ENCODE assay signal across 18 cellular contexts in the genomic region with DNA sequence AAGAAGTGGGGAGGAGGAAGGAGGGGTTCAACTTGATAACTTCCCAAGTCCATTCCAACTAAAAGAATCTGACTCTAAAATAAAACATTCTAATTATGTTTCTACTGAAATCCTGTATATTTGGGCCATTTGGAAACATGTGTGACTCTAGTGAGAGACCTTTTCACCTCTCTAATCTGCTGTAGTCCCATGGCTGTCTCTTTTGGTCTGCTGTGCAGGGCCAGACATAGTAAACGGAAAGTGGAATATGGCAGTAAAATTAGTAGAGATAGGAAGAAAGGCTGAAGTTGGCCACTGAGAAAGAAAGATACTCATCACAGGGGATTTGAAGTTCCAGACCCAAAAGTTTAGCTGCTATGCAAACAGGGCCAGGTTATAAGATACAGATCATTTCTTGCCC. TPM values are rescaled to one million over a fixed set of nuclear protein-coding genes. Genes with fewer than 3 reads are reported as not detected.
A peak's percentile ranks its signal among the peaks of the same experiment; 100 is the strongest.
DNase-seq lines count a peak whose midpoint lies in the region; ATAC-seq, FAIRE-seq and TF ChIP-seq lines count a peak whose summit lies in the region.
"Had no signal": no experiment of that assay in that cellular context is flagged by ENCODE, and none has a peak within 500 bp of the region (broad histone marks: within the 10 kb centered on the region; RNA-seq: fewer than 3 reads in every experiment).

No MANE protein-coding gene starts in this region.

- H4K20me1 ChIP-seq in Karpas-422 (ENCODE audit: insufficient read depth, low read depth, low read length) (no peaks in the 10 kb centered on the region), GM12878 (ENCODE audit: control insufficient read depth, insufficient read depth) (no peaks in the 10 kb centered on the region)

- POLR2A ChIA-PET in activated CD8-positive, alpha-beta T cell treated with anti-CD3 and anti-CD28 coated beads for 36 hours (lab: Charles Lee) = interaction anchor here (1.4 kb wide), 1 partner anchor 15 kb away, joined by 3 read pairs; no protein-coding TSS in a partner anchor
- POLR2A ChIA-PET in activated CD8-positive, alpha-beta T cell treated with anti-CD3 and anti-CD28 coated beads, Interleukin-2, amount 10 ng/mL, durations not matched to agents 7 days and 5 days (lab: Charles Lee) = no interaction called here
- POLR2A ChIA-PET in GM12878 (lab: Charles Lee) = interaction anchor here (1.7 kb wide), 1 partner anchor 32 kb away, joined by 3 read pairs; no protein-coding TSS in a partner anchor

- BruUV-seq in GM12878 (replicated peaks; lab: Mats Ljungman, UMichigan) = no TSS peak

- H3K9me3 Mint-ChIP-seq in activated CD8-positive, alpha-beta T cell treated with anti-CD3 and anti-CD28 coated beads for 36 hours = no peaks in the 10 kb centered on the region
- H3K9me3 Mint-ChIP-seq in activated CD8-positive, alpha-beta T cell treated with anti-CD3 and anti-CD28 coated beads, Interleukin-2, amount 10 ng/mL, durations not matched to agents 7 days and 5 days (ENCODE audit: insufficient read depth) = peaks cover 5% of the 10 kb centered on the region
- H3K9me3 Mint-ChIP-seq in progenitor cell of endocrine pancreas (ENCODE audit: low read depth) = peaks cover 5% of the 10 kb centered on the region
- H3K9me3 Mint-ChIP-seq: activated T-helper 1 cell treated with anti-CD3 and anti-CD28 coated beads, Interleukin-12 subunit alpha, Interleukin-12 subunit beta, Interleukin-2, Interleukin-4 antibody, amounts not matched to agents 30 ng/mL and 10 ng/mL and 1 ng/mL, durations not matched to agents 14 hours and 24 hours and 36 hours had no signal

- DNase-seq in activated CD8-positive, alpha-beta T cell treated with anti-CD3 and anti-CD28 coated beads for 36 hours = no peak
- no peak for DNase-seq in activated CD8-positive, alpha-beta T cell treated with anti-CD3 and anti-CD28 coated beads, Interleukin-2, amount 10 ng/mL, durations not matched to agents 7 days and 5 days
- no peak for DNase-seq in Karpas-422
- no peak for DNase-seq in GM12878 (ENCODE audit: low read depth, low spot score)
- no peak for DNase-seq in progenitor cell of endocrine pancreas (ENCODE audit: low spot score, unreplicated experiment)
- no peak for DNase-seq in dorsolateral prefrontal cortex
- no peak for DNase-seq in islet precursor cell
- DNase-seq in foreskin melanocyte = no peak
- DNase-seq: adrenal gland; NCI-H1105 treated with DMSO at 0.1 percent for 48 hours; NCI-H2081 treated with DMSO at 0.1 percent for 48 hours; NCI-H446 treated with DMSO at 0.1 percent for 48 hours; SHP77; stimulated activated CD8-positive, alpha-beta memory T cell treated with anti-CD3 and anti-CD28 coated beads, Interleukin-4, amount 100 ng/mL, for 48 hours; T-helper 1 cell had no signal

- H3K9ac ChIP-seq in Karpas-422 (ENCODE audit: low read length) (peak overlapping the region; percentile 17), GM12878 (ENCODE audit: control insufficient read depth, insufficient read depth, low read length) (no peak overlapping the region)

- RAD21 ChIA-PET in GM12878 (lab: Charles Lee; ENCODE audit: unreplicated experiment) = interaction anchor here (1.0 to 1.7 kb wide), 3 partner anchors 18 to 32 kb away, joined by 3 to 6 read pairs (median 5); no protein-coding TSS in a partner anchor

- no peak for TF ChIP-seq EP300 in GM12878 (IDR thresholded peaks at IDR 0.05; ENCODE audit: borderline replicate concordance in 1 of 2, control insufficient read depth in 1 of 2, low read depth in 2 of 2, low read length in 2 of 2)

- H3K4me2 ChIP-seq in Karpas-422 (ENCODE audit: low read depth, low read length, poor library complexity, severe bottlenecking) (peak overlapping the region; percentile 90), GM12878 (ENCODE audit: control insufficient read depth, insufficient read depth) (peak overlapping the region; percentile 63; the same call in 1 of the 2 replicates)

- H3K79me2 ChIP-seq in Karpas-422 (ENCODE audit: low read length) = peaks cover 86% of the 10 kb centered on the region
- peaks cover 45% of the 10 kb centered on the region for H3K79me2 ChIP-seq in GM12878 (ENCODE audit: control insufficient read depth, insufficient read depth, low read length)

- H3K9me2 ChIP-seq in Karpas-422 (replicated peaks; ENCODE audit: insufficient read depth, low read length) = no peaks in the 10 kb centered on the region

- in situ Hi-C loops in GM12878 (cut with MboI) = no loop called here

- 100% methylated on average over 1 of the region's 1 CpG for WGBS in GM12878 (ENCODE audit: insufficient coverage, insufficient replicate concordance, low lambda C conversion rate, missing lambda C conversion rate)

- H3K27ac ChIP-seq in Karpas-422 (ENCODE audit: low read length) = peak overlapping the region; percentile 94
- H3K27ac ChIP-seq in GM12878 (ENCODE audit: control insufficient read depth, insufficient read depth) = peak overlapping the region; percentile 64
- H3K27ac ChIP-seq in dorsolateral prefrontal cortex = peak overlapping the region in 16 of 59 donors; percentile 5 to 76 (median 18)
- H3K27ac ChIP-seq: adrenal gland, C4-2B had no signal

- intact Hi-C loops in activated CD8-positive, alpha-beta T cell treated with anti-CD3 and anti-CD28 coated beads for 36 hours (cut with micrococcal nuclease) = no loop called here
- intact Hi-C loops in GM12878 (cut with micrococcal nuclease; ENCODE audit: unreplicated experiment) (loop anchor here (2.0 to 5.0 kb wide), 3 partner anchors 31 to 268 kb away; no protein-coding TSS in a partner anchor), dorsolateral prefrontal cortex (cut with DNase I) (no loop called here)

- ATAC-seq in activated CD8-positive, alpha-beta T cell treated with anti-CD3 and anti-CD28 coated beads for 36 hours = no peak
- ATAC-seq in activated CD8-positive, alpha-beta T cell treated with anti-CD3 and anti-CD28 coated beads, Interleukin-2, amount 10 ng/mL, durations not matched to agents 7 days and 5 days = no peak
- ATAC-seq in GM12878 = no peak
- ATAC-seq: esophagus mucosa had no signal

- peaks cover 71% of the 10 kb centered on the region for H3K4me1 ChIP-seq in Karpas-422 (ENCODE audit: low read length)
- peaks cover 13% of the 10 kb centered on the region for H3K4me1 ChIP-seq in GM12878 (ENCODE audit: control insufficient read depth, insufficient read depth, low read length)

- H3K36me3 ChIP-seq in Karpas-422 (ENCODE audit: insufficient read depth, low read length) (peaks cover 9% of the 10 kb centered on the region), GM12878 (ENCODE audit: control insufficient read depth in 2 of 2, insufficient read depth in 2 of 2, low read length in 1 of 2) (no peaks in the 10 kb centered on the region)
- H3K36me3 ChIP-seq: adrenal gland had no signal

- no peak for TF ChIP-seq CTCF in activated CD8-positive, alpha-beta T cell treated with anti-CD3 and anti-CD28 coated beads for 36 hours (IDR thresholded peaks at IDR 0.05)
- no peak for TF ChIP-seq CTCF in GM12878 (IDR thresholded peaks at IDR 0.05 in 2 of 3, conservative IDR thresholded peaks at IDR 0.05 in 1 of 3; ENCODE audit: control insufficient read depth in 2 of 3, extremely low read depth in 1 of 3, insufficient read depth in 1 of 3, low read depth in 3 of 3, low read length in 3 of 3)
- no peak for TF ChIP-seq CTCF in progenitor cell of endocrine pancreas (IDR thresholded peaks at IDR 0.05; ENCODE audit: unreplicated experiment)
- TF ChIP-seq CTCF in dorsolateral prefrontal cortex (IDR thresholded peaks at IDR 0.05 in 54 of 56, conservative IDR thresholded peaks at IDR 0.05 in 2 of 56; ENCODE audit: low read depth in 1 of 56, partially characterized antibody in 56 of 56) = no peak

- no peak for FAIRE-seq in GM12878 (lab: Jason Lieb, UNC)

- CTCF ChIA-PET in activated CD8-positive, alpha-beta T cell treated with anti-CD3 and anti-CD28 coated beads for 36 hours (lab: Charles Lee) = no interaction called here
- CTCF ChIA-PET in activated CD8-positive, alpha-beta T cell treated with anti-CD3 and anti-CD28 coated beads, Interleukin-2, amount 10 ng/mL, durations not matched to agents 7 days and 5 days (lab: Charles Lee) = no interaction called here
- CTCF ChIA-PET in GM12878 (lab: Yijun Ruan, JAX) = no interaction called here

- H3K27me3 Mint-ChIP-seq in activated CD8-positive, alpha-beta T cell treated with anti-CD3 and anti-CD28 coated beads for 36 hours = no peaks in the 10 kb centered on the region
- no peaks in the 10 kb centered on the region for H3K27me3 Mint-ChIP-seq in activated CD8-positive, alpha-beta T cell treated with anti-CD3 and anti-CD28 coated beads, Interleukin-2, amount 10 ng/mL, durations not matched to agents 7 days and 5 days (ENCODE audit: low read depth)
- no peaks in the 10 kb centered on the region for H3K27me3 Mint-ChIP-seq in progenitor cell of endocrine pancreas

- H3K4me3 Mint-ChIP-seq in activated CD8-positive, alpha-beta T cell treated with anti-CD3 and anti-CD28 coated beads for 36 hours = no peak overlapping the region
- no peak overlapping the region for H3K4me3 Mint-ChIP-seq in activated CD8-positive, alpha-beta T cell treated with anti-CD3 and anti-CD28 coated beads, Interleukin-2, amount 10 ng/mL, durations not matched to agents 7 days and 5 days
- H3K4me3 Mint-ChIP-seq in progenitor cell of endocrine pancreas (ENCODE audit: low read depth) = no peak overlapping the region
- H3K4me3 Mint-ChIP-seq: activated T-helper 1 cell treated with anti-CD3 and anti-CD28 coated beads, Interleukin-12 subunit alpha, Interleukin-12 subunit beta, Interleukin-2, Interleukin-4 antibody, amounts not matched to agents 30 ng/mL and 10 ng/mL and 1 ng/mL, durations not matched to agents 14 hours and 24 hours and 36 hours had no signal

- no peak for TF ChIP-seq POLR2A in GM12878 (IDR thresholded peaks at IDR 0.05; ENCODE audit: low read depth, low read length)

- H3K9me3 ChIP-seq in Karpas-422 (ENCODE audit: low read length) (no peaks in the 10 kb centered on the region), GM12878 (replicated peaks; ENCODE audit: control insufficient read depth, insufficient read depth, low read length) (no peaks in the 10 kb centered on the region; the same call in 1 of the 3 replicates)
- H3K9me3 ChIP-seq: adrenal gland had no signal

- peak overlapping the region; percentile 57 for H3K27ac Mint-ChIP-seq in activated CD8-positive, alpha-beta T cell treated with anti-CD3 and anti-CD28 coated beads for 36 hours
- H3K27ac Mint-ChIP-seq in activated CD8-positive, alpha-beta T cell treated with anti-CD3 and anti-CD28 coated beads, Interleukin-2, amount 10 ng/mL, durations not matched to agents 7 days and 5 days = no peak overlapping the region
- peak overlapping the region; percentile 62 for H3K27ac Mint-ChIP-seq in progenitor cell of endocrine pancreas

- peaks cover 24% of the 10 kb centered on the region for H3K36me3 Mint-ChIP-seq in activated CD8-positive, alpha-beta T cell treated with anti-CD3 and anti-CD28 coated beads for 36 hours (ENCODE audit: low read depth)
- H3K36me3 Mint-ChIP-seq in activated CD8-positive, alpha-beta T cell treated with anti-CD3 and anti-CD28 coated beads, Interleukin-2, amount 10 ng/mL, durations not matched to agents 7 days and 5 days (ENCODE audit: low read depth) = peaks cover 9% of the 10 kb centered on the region
- H3K36me3 Mint-ChIP-seq in progenitor cell of endocrine pancreas (ENCODE audit: insufficient read depth) = peaks cover 5% of the 10 kb centered on the region

- peak overlapping the region; percentile 28 for H3K4me3 ChIP-seq in Karpas-422 (ENCODE audit: low read length)
- no peak overlapping the region for H3K4me3 ChIP-seq in GM12878
- no peak overlapping the region for H3K4me3 ChIP-seq in dorsolateral prefrontal cortex
- H3K4me3 ChIP-seq: adrenal gland had no signal

- H3K27me3 ChIP-seq in Karpas-422 (ENCODE audit: low read length) (no peaks in the 10 kb centered on the region), GM12878 (replicated peaks in 1 of 2; ENCODE audit: control insufficient read depth in 2 of 2, insufficient read depth in 2 of 2, low read length in 1 of 2) (no peaks in the 10 kb centered on the region), dorsolateral prefrontal cortex (no peaks in the 10 kb centered on the region)
- H3K27me3 ChIP-seq: adrenal gland had no signal

- SMC1A ChIA-PET in GM12878 (lab: Charles Lee; ENCODE audit: uncharacterized antibody, unreplicated experiment) = interaction anchor here (1.5 to 5.5 kb wide), 2 partner anchors 13 to 32 kb away, joined by 9 to 40 read pairs; no protein-coding TSS in a partner anchor

- H2AFZ ChIP-seq in Karpas-422 (ENCODE audit: low read length) = no peak overlapping the region
- H2AFZ ChIP-seq in GM12878 (ENCODE audit: control insufficient read depth, low read depth, low read length) = 0 out of 2 replicates have a peak overlapping the region, but pooled peaks have one; percentile 10

- peaks cover 53% of the 10 kb centered on the region for H3K4me1 Mint-ChIP-seq in activated CD8-positive, alpha-beta T cell treated with anti-CD3 and anti-CD28 coated beads for 36 hours (ENCODE audit: low read depth)
- H3K4me1 Mint-ChIP-seq in activated CD8-positive, alpha-beta T cell treated with anti-CD3 and anti-CD28 coated beads, Interleukin-2, amount 10 ng/mL, durations not matched to agents 7 days and 5 days (ENCODE audit: low read depth) = peaks cover 23% of the 10 kb centered on the region
- H3K4me1 Mint-ChIP-seq in progenitor cell of endocrine pancreas (ENCODE audit: low read depth) = peaks cover 13% of the 10 kb centered on the region

- no peak for TF ChIP-seq RAD21 in GM12878 (IDR thresholded peaks at IDR 0.05; ENCODE audit: insufficient read depth, low read depth, low read length)

RNA-seq across cellular contexts. Expression of gene RFX3, which starts 15.9 kb away (rescaled TPM):
- total RNA-seq in activated CD8-positive, alpha-beta T cell treated with anti-CD3 and anti-CD28 coated beads for 36 hours = 10 to 100 TPM; 10.3 to 12.3 TPM
- 1 to 10 TPM; 6.8 to 9.0 TPM for total RNA-seq in activated CD8-positive, alpha-beta T cell treated with anti-CD3 and anti-CD28 coated beads, Interleukin-2, amount 10 ng/mL, durations not matched to agents 7 days and 5 days
- total RNA-seq in Karpas-422 (2014; rRNA removed; shearing (Covaris generic); ENCODE audit: low replicate concordance) = 24.3 and 31.2 TPM in 2 replicates
- 84.6 and 85.6 TPM in 2 replicates for total RNA-seq in GM12878 (2013; cell fraction: nucleolus; rRNA removed)
- total RNA-seq in GM12878 (2014; rRNA removed) = 3.6 and 4.7 TPM in 2 replicates
- 6.3 and 6.6 TPM in 2 replicates for total RNA-seq in GM12878 (2014; rRNA removed; fragmentation: Illumina TruSeq; extraction: Trizol)
- total RNA-seq in GM12878 (2021) = 11.9 and 14.8 TPM in 2 replicates
- polyA plus RNA-seq in GM12878 (2011; ENCODE audit: low read depth) = 3.3 TPM
- 26.4 and 26.8 TPM in 2 replicates for polyA plus RNA-seq in GM12878 (2011; rRNA removed)
- 13.0 and 16.8 TPM in 2 replicates for polyA plus RNA-seq in GM12878 (2011; cell fraction: cytosol; rRNA removed)
- polyA plus RNA-seq in GM12878 (2011; cell fraction: nucleus; rRNA removed) = 40.3 and 51.1 TPM in 2 replicates
- 4.3 and 5.8 TPM in 2 replicates for polyA plus RNA-seq in GM12878 (2012)
- polyA plus RNA-seq in GM12878 (2014; fragmentation: Illumina TruSeq; extraction: Trizol) = 4.8 and 5.6 TPM in 2 replicates
- polyA plus RNA-seq in GM12878 (2014; fragmentation: Nextera tagmentation; extraction: Ambion mirVana) = 1 to 10 TPM; 1.2 to 1.8 TPM
- polyA plus RNA-seq in GM12878 (2014; rRNA removed) = 3.2 and 8.2 TPM in 2 replicates
- polyA plus RNA-seq in GM12878 (2016; fragmentation: Nextera tagmentation; extraction: Ambion mirVana) = 1 to 10 TPM; 7.1 to 8.4 TPM
- polyA minus RNA-seq in GM12878 (2011; rRNA and poly(A)+ RNA removed) = 208 and 264 TPM in 2 replicates
- polyA minus RNA-seq in GM12878 (2011; cell fraction: cytosol; rRNA and poly(A)+ RNA removed) = 25.1 and 33.7 TPM in 2 replicates
- polyA minus RNA-seq in GM12878 (2011; cell fraction: nucleus; rRNA and poly(A)+ RNA removed) = 103 and 216 TPM in 2 replicates
- total RNA-seq in progenitor cell of endocrine pancreas = 53.9 and 57.2 TPM in 2 replicates
- 10 to 100 TPM; 34.7 to 99.1 (median 60.1) TPM for total RNA-seq in dorsolateral prefrontal cortex
